ENCODE assay signal across 7 cellular contexts in genomic region chr3:64150527-64151238, GRCh38.
DNase-seq lines count a peak whose midpoint lies in the region; ATAC-seq, FAIRE-seq and TF ChIP-seq lines count a peak whose summit lies in the region.

No MANE protein-coding gene starts in this region.

- CTCF ChIA-PET in activated CD4-positive, alpha-beta memory T cell treated with anti-CD3 and anti-CD28 coated beads, Interleukin-2, amount 10 ng/mL, durations not matched to agents 7 days and 5 days (lab: Charles Lee) = no interaction called here

- H3K27ac ChIP-seq in mesodermal cell (ENCODE audit: low read depth, low read length, severe bottlenecking) = peak overlapping the region; percentile 67

- DNase-seq in NCI-H1694 treated with DMSO at 0.1 percent for 48 hours (lab: John Stamatoyannopoulos, UW) (peak; percentile 17), bronchial epithelial cell (ENCODE audit: low read depth) (peak; percentile 87), urothelium cell line (ENCODE audit: low spot score) (no peak), OCI-M1 (lab: John Stamatoyannopoulos, UW) (no peak)
- DNase-seq in activated CD4-positive, alpha-beta memory T cell treated with anti-CD3 and anti-CD28 coated beads, Interleukin-2, amount 10 ng/mL, durations not matched to agents 7 days and 5 days = no peak

- no peaks in the 10 kb centered on the region for H3K9me3 Mint-ChIP-seq in activated CD4-positive, alpha-beta memory T cell treated with anti-CD3 and anti-CD28 coated beads, Interleukin-2, amount 10 ng/mL, durations not matched to agents 7 days and 5 days

- H3K27me3 Mint-ChIP-seq in activated CD4-positive, alpha-beta memory T cell treated with anti-CD3 and anti-CD28 coated beads, Interleukin-2, amount 10 ng/mL, durations not matched to agents 7 days and 5 days = no peaks in the 10 kb centered on the region

- no peak overlapping the region for H3K27ac Mint-ChIP-seq in activated CD4-positive, alpha-beta memory T cell treated with anti-CD3 and anti-CD28 coated beads, Interleukin-2, amount 10 ng/mL, durations not matched to agents 7 days and 5 days

- no peaks in the 10 kb centered on the region for H3K9me3 ChIP-seq in mesodermal cell (ENCODE audit: control insufficient read depth, low read length)

- no peaks in the 10 kb centered on the region for H3K27me3 ChIP-seq in bronchial epithelial cell (ENCODE audit: control insufficient read depth, insufficient read depth, low read length)

- peaks cover 3% of the 10 kb centered on the region for H3K36me3 ChIP-seq in bronchial epithelial cell (ENCODE audit: control insufficient read depth, insufficient read depth, low read length)
- peaks cover 98% of the 10 kb centered on the region for H3K36me3 ChIP-seq in mesodermal cell (ENCODE audit: control insufficient read depth, insufficient read depth, low read length)

- no peak overlapping the region for H3K4me3 ChIP-seq in bronchial epithelial cell (ENCODE audit: low read depth, low read length)
- no peak overlapping the region for H3K4me3 ChIP-seq in mesodermal cell (ENCODE audit: extremely low read depth, insufficient read depth, low read length, poor library complexity, severe bottlenecking)

- WGBS in mesodermal cell (ENCODE audit: insufficient coverage in 2 of 2), 2 experiments = 91 to 94% methylated on average over 6 to 9 of the region's 13 CpGs

- TF ChIP-seq CTCF in bronchial epithelial cell (IDR thresholded peaks at IDR 0.05; ENCODE audit: insufficient read depth, low read length, severe bottlenecking) = no peak

- no peak for ATAC-seq in HG03571 (IDR thresholded peaks at IDR 0.05; ENCODE audit: unreplicated experiment)

- H3K36me3 Mint-ChIP-seq in activated CD4-positive, alpha-beta memory T cell treated with anti-CD3 and anti-CD28 coated beads, Interleukin-2, amount 10 ng/mL, durations not matched to agents 7 days and 5 days (ENCODE audit: low read depth) = no peaks in the 10 kb centered on the region

- H3K4me1 ChIP-seq in mesodermal cell (ENCODE audit: control insufficient read depth, insufficient read depth, low read length, poor library complexity, severe bottlenecking) = peaks cover 16% of the 10 kb centered on the region

- H3K4me3 Mint-ChIP-seq in activated CD4-positive, alpha-beta memory T cell treated with anti-CD3 and anti-CD28 coated beads, Interleukin-2, amount 10 ng/mL, durations not matched to agents 7 days and 5 days = no peak overlapping the region

- POLR2A ChIA-PET in activated CD4-positive, alpha-beta memory T cell treated with anti-CD3 and anti-CD28 coated beads, Interleukin-2, amount 10 ng/mL, durations not matched to agents 7 days and 5 days (lab: Charles Lee) = no interaction called here

- H3K4me1 Mint-ChIP-seq in activated CD4-positive, alpha-beta memory T cell treated with anti-CD3 and anti-CD28 coated beads, Interleukin-2, amount 10 ng/mL, durations not matched to agents 7 days and 5 days = no peaks in the 10 kb centered on the region

- FAIRE-seq in bronchial epithelial cell (lab: Jason Lieb, UNC) (peak; percentile 50), urothelium cell line (lab: Jason Lieb, UNC) (peak; percentile 20)

Comparison
In these comparisons a context has a peak if more than half of its experiments do, and no peak if none do; other contexts are left out.
1. DNase-seq: peak in NCI-H1694 treated with DMSO at 0.1 percent for 48 hours (single experiment) and bronchial epithelial cell (single experiment); none in urothelium cell line (single experiment), activated CD4-positive, alpha-beta memory T cell treated with anti-CD3 and anti-CD28 coated beads, Interleukin-2, amount 10 ng/mL, durations not matched to agents 7 days and 5 days (single experiment) and OCI-M1 (single experiment).